ENCODE assay signal across 1 cellular context in genomic region chr20:49278036-49278816, GRCh38.
TF ChIP-seq lines count a peak whose summit lies in the region.

ZNFX1 (minus strand) TSS chr20:49278057; CDS start chr20:49275839, 2,218 bp downstream.

TF ChIP-seq in WTC11, 78 proteins besides CTCF, POLR2A, EP300 and RAD21 (continued from another document):
- no peak; the same call in 1 of the 2 replicates for TF ChIP-seq ZNF232 (CRISPR knock-in tag; IDR thresholded peaks at IDR 0.05)
- TF ChIP-seq NFATC4 (CRISPR knock-in tag; IDR thresholded peaks at IDR 0.05), result no peak; the same call in 1 of the 2 replicates
- TF ChIP-seq FOXK1 (CRISPR knock-in tag; IDR thresholded peaks at IDR 0.05), result peak; percentile 74; the same call in 1 of the 2 replicates
- TF ChIP-seq ZNF263 (CRISPR knock-in tag; IDR thresholded peaks at IDR 0.05; ENCODE audit: low read depth), result peak; percentile 55; the same call in 1 of the 2 replicates
- TF ChIP-seq ZNF425 (CRISPR knock-in tag; conservative IDR thresholded peaks at IDR 0.05), result no peak
- peak; percentile 60; the same call in 1 of the 2 replicates for TF ChIP-seq FOXP1 (CRISPR knock-in tag; IDR thresholded peaks at IDR 0.05; ENCODE audit: borderline replicate concordance)
- no peak for TF ChIP-seq HMGA2 (CRISPR knock-in tag; IDR thresholded peaks at IDR 0.05)
- no peak for TF ChIP-seq STAT6 (CRISPR knock-in tag; conservative IDR thresholded peaks at IDR 0.05; ENCODE audit: low read depth)
- no peak for TF ChIP-seq NR3C1 (CRISPR knock-in tag; conservative IDR thresholded peaks at IDR 0.05; ENCODE audit: low read depth)
- no peak for TF ChIP-seq ATF3 (CRISPR knock-in tag; conservative IDR thresholded peaks at IDR 0.05)
- TF ChIP-seq FOXJ3 (CRISPR knock-in tag; IDR thresholded peaks at IDR 0.05; ENCODE audit: borderline replicate concordance), result no peak
- TF ChIP-seq ZNF671 (CRISPR knock-in tag; IDR thresholded peaks at IDR 0.05), result peak; percentile 73; the same call in 1 of the 2 replicates
- TF ChIP-seq ATF1 (CRISPR knock-in tag; IDR thresholded peaks at IDR 0.05), result no peak
- TF ChIP-seq CREB1 (CRISPR knock-in tag; IDR thresholded peaks at IDR 0.05), result 0 out of 2 replicates have a peak, but pooled peaks have one; percentile 79
- TF ChIP-seq ZSCAN18 (CRISPR knock-in tag; IDR thresholded peaks at IDR 0.05), result no peak
- TF ChIP-seq TCF7 (CRISPR knock-in tag; IDR thresholded peaks at IDR 0.05; ENCODE audit: low read depth), result no peak; the same call in 1 of the 2 replicates
- peak; percentile 66 for TF ChIP-seq KAT7 (CRISPR knock-in tag; IDR thresholded peaks at IDR 0.05; ENCODE audit: borderline replicate concordance)
- no peak for TF ChIP-seq ZNF317 (CRISPR knock-in tag; IDR thresholded peaks at IDR 0.05; ENCODE audit: borderline replicate concordance, low read depth)
- peak; percentile 60; the same call in 1 of the 2 replicates for TF ChIP-seq OVOL2 (CRISPR knock-in tag; IDR thresholded peaks at IDR 0.05; ENCODE audit: borderline replicate concordance)
- TF ChIP-seq ARID4B (CRISPR knock-in tag; IDR thresholded peaks at IDR 0.05; ENCODE audit: borderline replicate concordance), result peak; percentile 17; the same call in 1 of the 2 replicates
- peak; percentile 89 for TF ChIP-seq SP1 (CRISPR knock-in tag; conservative IDR thresholded peaks at IDR 0.05)
- no peak for TF ChIP-seq ATF2 (CRISPR knock-in tag; IDR thresholded peaks at IDR 0.05; ENCODE audit: borderline replicate concordance, low read depth)
- no peak; the same call in 1 of the 2 replicates for TF ChIP-seq SMAD4 (CRISPR knock-in tag; IDR thresholded peaks at IDR 0.05)
- TF ChIP-seq EMX1 (CRISPR knock-in tag; IDR thresholded peaks at IDR 0.05), result 0 out of 2 replicates have a peak, but pooled peaks have one; percentile 37
- TF ChIP-seq USF2 (CRISPR knock-in tag; IDR thresholded peaks at IDR 0.05), result peak; percentile 31; the same call in 1 of the 2 replicates
- 0 out of 2 replicates have a peak, but pooled peaks have one; percentile 18 for TF ChIP-seq IRF1 (CRISPR knock-in tag; IDR thresholded peaks at IDR 0.05)
- TF ChIP-seq TEAD1 (CRISPR knock-in tag; IDR thresholded peaks at IDR 0.05), result peak; percentile 95
- TF ChIP-seq MAX (CRISPR knock-in tag; IDR thresholded peaks at IDR 0.05), result peak; percentile 72; the same call in 1 of the 2 replicates
- no peak for TF ChIP-seq ZNF138 (CRISPR knock-in tag; conservative IDR thresholded peaks at IDR 0.05)
- no peak for TF ChIP-seq GTF2I (CRISPR knock-in tag; conservative IDR thresholded peaks at IDR 0.05)
- TF ChIP-seq ZBTB43 (CRISPR knock-in tag; IDR thresholded peaks at IDR 0.05), result no peak
- no peak for TF ChIP-seq CDX4 (CRISPR knock-in tag; IDR thresholded peaks at IDR 0.05; ENCODE audit: borderline replicate concordance)
- TF ChIP-seq PRRX2 (CRISPR knock-in tag; IDR thresholded peaks at IDR 0.05), result 0 out of 2 replicates have a peak, but pooled peaks have one; percentile 74
- 0 out of 2 replicates have a peak, but pooled peaks have one; percentile 20 for TF ChIP-seq ZNF416 (CRISPR knock-in tag; IDR thresholded peaks at IDR 0.05)
- peak; percentile 92; the same call in 1 of the 2 replicates for TF ChIP-seq HMGXB4 (CRISPR knock-in tag; IDR thresholded peaks at IDR 0.05)
